Comparison of ENCODE assay signal across 13 cellular contexts in genomic region chr22:22258597-22259415, GRCh38. TPM values are rescaled to one million over a fixed set of nuclear protein-coding genes. Genes with fewer than 3 reads are reported as not detected.
"Had no signal": no experiment of that assay in that cellular context is flagged by ENCODE, and none has a peak within 500 bp of the region (broad histone marks: within the 10 kb centered on the region; RNA-seq: fewer than 3 reads in every experiment).

No MANE protein-coding gene starts in this region.

RNA-seq across cellular contexts. Expression of gene VPREB1, which starts 14.2 kb away (rescaled TPM):
- total RNA-seq: subcutaneous adipose tissue, suprapubic skin, temporal lobe, testis, thoracic aorta, thyroid gland, tibial nerve, transverse colon, upper lobe of left lung, upper lobe of right lung, ureter, urinary bladder, vagina had no signal
- polyA plus RNA-seq: urinary bladder had no signal
